Comparison of ENCODE assay signal across 25 cellular contexts in the genomic region with DNA sequence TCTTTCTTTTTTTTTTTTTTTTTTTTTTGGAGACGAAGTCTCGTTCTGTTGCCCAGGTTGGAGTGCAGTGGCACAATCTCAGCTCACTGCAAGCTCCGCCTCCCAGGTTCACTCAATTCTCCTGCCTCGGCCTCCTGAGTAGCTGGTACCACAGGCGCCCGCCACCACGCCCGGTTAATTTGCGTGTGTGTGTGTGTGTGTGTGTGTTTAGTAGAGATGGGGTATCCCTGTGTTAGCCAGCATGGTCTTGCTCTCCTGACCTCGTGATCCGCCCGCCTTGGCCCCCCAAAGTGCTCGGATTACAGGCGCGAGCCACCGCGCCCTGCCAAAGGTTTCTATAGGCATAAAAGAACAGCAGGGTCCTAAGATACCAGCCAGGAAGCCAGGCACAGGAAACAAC.
"Had no signal": no experiment of that assay in that cellular context is flagged by ENCODE, and none has a peak within 500 bp of the region (broad histone marks: within the 10 kb centered on the region; RNA-seq: fewer than 3 reads in every experiment).

No MANE protein-coding gene starts in this region.

- ATAC-seq: activated CD4-positive, CD25-positive, alpha-beta regulatory T cell treated with anti-CD3 and anti-CD28 coated beads, Interleukin-2, amount 50 U/mL, for 24 hours; activated CD8-positive, alpha-beta memory T cell treated with anti-CD3 and anti-CD28 coated beads, Interleukin-2, amount 10 ng/mL, durations not matched to agents 7 days and 5 days; activated CD8-positive, alpha-beta T cell treated with anti-CD3 and anti-CD28 coated beads, Interleukin-2, amount 10 ng/mL, durations not matched to agents 7 days and 5 days; esophagus mucosa had no signal

- DNase-seq: activated B cell treated with CpG ODN at 0.5 μM for 24 hours; activated CD4-positive, alpha-beta memory T cell treated with anti-CD3 and anti-CD28 coated beads for 36 hours; activated CD4-positive, alpha-beta T cell treated with anti-CD3 and anti-CD28 coated beads for 48 hours; activated CD4-positive, alpha-beta T cell treated with anti-CD3 and anti-CD28 coated beads, Interleukin-2, amount 50 U/mL, for 1 hour; activated CD8-positive, alpha-beta memory T cell treated with anti-CD3 and anti-CD28 coated beads, Interleukin-2, amount 10 ng/mL, durations not matched to agents 7 days and 5 days; activated CD8-positive, alpha-beta memory T cell treated with anti-CD3 and anti-CD28 coated beads, Interleukin-2, amount 50 U/mL, for 4 hours; activated CD8-positive, alpha-beta T cell treated with anti-CD3 and anti-CD28 coated beads, Interleukin-2, amount 10 ng/mL, durations not matched to agents 7 days and 5 days; activated effector memory CD4-positive, alpha-beta T cell treated with anti-CD3 and anti-CD28 coated beads, Interleukin-2, amount 50 U/mL, for 16 hours; activated naive CD4-positive, alpha-beta T cell treated with anti-CD3 and anti-CD28 coated beads, Interleukin-2, amount 50 U/mL, for 16 hours; activated naive CD4-positive, alpha-beta T cell treated with Interleukin-2 at 50 U/mL for 16 hours; activated T-cell treated with anti-CD3 and anti-CD28 coated beads, Interleukin-2, amount 50 U/mL, for 1 hour; activated T-cell treated with anti-CD3 and anti-CD28 coated beads, Interleukin-2, amount 50 U/mL, for 48 hours; amniotic stem cell; anterior cingulate cortex; brain microvascular endothelial cell; dorsolateral prefrontal cortex; effector memory CD4-positive, alpha-beta T cell; endodermal cell; foreskin fibroblast; head of caudate nucleus; hippocampal formation; T1000; WERI-Rb-1 had no signal
